In the genomic region with DNA sequence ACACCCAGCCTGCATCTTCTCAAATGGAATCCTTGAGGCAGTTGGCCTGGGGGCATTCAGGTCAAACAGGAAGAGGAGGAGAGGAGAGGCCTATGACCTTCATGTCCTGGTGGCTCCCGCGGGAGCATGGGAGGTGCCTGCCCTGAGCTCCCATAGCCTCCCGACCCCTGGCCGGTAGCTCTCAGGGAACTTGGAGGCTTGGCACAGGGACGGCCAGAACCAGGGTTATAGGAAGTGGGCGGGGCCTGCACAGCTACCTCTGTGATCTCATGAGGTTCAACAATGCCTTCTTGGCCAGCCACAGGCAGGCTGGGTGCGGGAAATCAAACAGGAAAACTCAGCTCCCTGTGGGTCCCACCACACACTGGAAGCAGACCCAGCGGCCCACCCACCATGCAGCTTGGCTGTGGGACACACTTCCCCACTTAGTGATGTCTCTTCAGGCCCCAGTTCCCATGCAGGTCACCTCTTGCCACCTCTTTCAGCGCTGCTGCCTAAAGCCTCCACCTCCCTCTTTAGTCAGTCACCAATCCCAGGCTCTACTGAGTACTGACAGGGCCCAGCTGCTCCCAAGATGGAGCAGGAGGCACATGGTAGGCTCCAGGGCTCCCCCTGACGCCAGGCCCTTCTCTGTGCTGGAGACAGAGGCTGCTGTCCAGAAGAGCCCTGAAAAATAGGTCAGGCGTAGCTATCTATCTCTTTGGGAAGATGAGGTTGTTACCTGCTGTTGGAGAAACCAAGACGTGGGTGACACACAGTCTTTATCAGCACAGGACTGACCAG, we compare ENCODE assay signal across 11 cellular contexts. TPM values are rescaled to one million over a fixed set of nuclear protein-coding genes. Genes with fewer than 3 reads are reported as not detected.
DNase-seq lines count a peak whose midpoint lies in the region; ATAC-seq, FAIRE-seq and TF ChIP-seq lines count a peak whose summit lies in the region.
"Had no signal": no experiment of that assay in that cellular context is flagged by ENCODE, and none has a peak within 500 bp of the region (broad histone marks: within the 10 kb centered on the region; RNA-seq: fewer than 3 reads in every experiment).

A gene (minus strand): TSS at position 200 of the 783 bp plus-strand sequence. CDS start 1,065 bp downstream, outside the sequence.

- BruUV-seq in GM12878 (replicated peaks; lab: Mats Ljungman, UMichigan), result no TSS peak

- H3K9ac ChIP-seq in BLaER1 treated with 17β-estradiol and CSF1 and Interleukin-3, amounts not matched to agents 10 nM and 100 nM, result peak within 1 kb of the TSS in 6 of 11 experiments; percentile 9 to 56 (median 46); a peak in 10 of 22 replicates
- no peak within 1 kb of the TSS for H3K9ac ChIP-seq in GM12878 (ENCODE audit: control insufficient read depth, insufficient read depth, low read length)

- H3K4me2 ChIP-seq in BLaER1 treated with 17β-estradiol and CSF1 and Interleukin-3, amounts not matched to agents 10 nM and 100 nM, result peak within 1 kb of the TSS; percentile 38 to 89 (median 82)
- H3K4me2 ChIP-seq in GM12878 (ENCODE audit: control insufficient read depth, insufficient read depth), result no peak within 1 kb of the TSS

- H3K79me2 ChIP-seq in GM12878 (ENCODE audit: control insufficient read depth, insufficient read depth, low read length), result no peaks in the 10 kb centered on the region

- RAD21 ChIA-PET in GM12878 (lab: Charles Lee; ENCODE audit: unreplicated experiment), result no interaction called here

- TF ChIP-seq EP300 in GM12878 (IDR thresholded peaks at IDR 0.05; ENCODE audit: borderline replicate concordance in 1 of 2, control insufficient read depth in 1 of 2, low read depth in 2 of 2, low read length in 2 of 2), result no peak

- FAIRE-seq in GM12878 (lab: Jason Lieb, UNC) (no peak), GM19239 (lab: Jason Lieb, UNC) (no peak)
- FAIRE-seq: pancreas had no signal

- H3K9me3 ChIP-seq in BLaER1 treated with 17β-estradiol and CSF1 and Interleukin-3, amounts not matched to agents 10 nM and 100 nM (replicated peaks in 1 of 11), result no peaks in the 10 kb centered on the region
- H3K9me3 ChIP-seq in HEK293 (ENCODE audit: control insufficient read depth, insufficient read depth, low read depth, low read length), result no peaks in the 10 kb centered on the region
- no peaks in the 10 kb centered on the region for H3K9me3 ChIP-seq in GM12878 (replicated peaks; ENCODE audit: control insufficient read depth, insufficient read depth, low read length)
- no peaks in the 10 kb centered on the region for H3K9me3 ChIP-seq in left lung
- H3K9me3 ChIP-seq: pancreas had no signal

- peaks cover 31 to 77% (median 64%) of the 10 kb centered on the region in 10 experiments for H3K4me1 ChIP-seq in BLaER1 treated with 17β-estradiol and CSF1 and Interleukin-3, amounts not matched to agents 10 nM and 100 nM
- no peaks in the 10 kb centered on the region for H3K4me1 ChIP-seq in HEK293 (ENCODE audit: control insufficient read depth, insufficient read depth, low read length)
- no peaks in the 10 kb centered on the region for H3K4me1 ChIP-seq in GM12878 (ENCODE audit: control insufficient read depth, insufficient read depth, low read length)
- no peaks in the 10 kb centered on the region for H3K4me1 ChIP-seq in left lung
- H3K4me1 ChIP-seq: pancreas had no signal

- intact Hi-C loops in GM12878 (cut with micrococcal nuclease; ENCODE audit: unreplicated experiment), result no loop called here
- intact Hi-C loops in left lung (cut with DNase I), result no loop called here

- SMC1A ChIA-PET in GM12878 (lab: Charles Lee; ENCODE audit: uncharacterized antibody, unreplicated experiment), result interaction anchor here (0.6 to 0.9 kb wide), 2 partner anchors 29 to 218 kb away, joined by 3 read pairs; no protein-coding TSS in a partner anchor

- TF ChIP-seq CTCF in HEK293 (tag by site-specific recombination; IDR thresholded peaks at IDR 0.05), result no peak
- no peak for TF ChIP-seq CTCF in GM12878 (IDR thresholded peaks at IDR 0.05 in 2 of 3, conservative IDR thresholded peaks at IDR 0.05 in 1 of 3; ENCODE audit: control insufficient read depth in 2 of 3, extremely low read depth in 1 of 3, insufficient read depth in 1 of 3, low read depth in 3 of 3, low read length in 3 of 3)
- TF ChIP-seq CTCF in left lung (IDR thresholded peaks at IDR 0.05), result no peak

- in situ Hi-C loops in GM12878 (cut with MboI), result no loop called here

- no peak within 1 kb of the TSS for H2AFZ ChIP-seq in GM12878 (ENCODE audit: control insufficient read depth, low read depth, low read length)

- peaks cover 0 to 48% (median 25%) of the 10 kb centered on the region in 11 experiments; a peak in 11 of 22 replicates for H4K20me1 ChIP-seq in BLaER1 treated with 17β-estradiol and CSF1 and Interleukin-3, amounts not matched to agents 10 nM and 100 nM
- H4K20me1 ChIP-seq in GM12878 (ENCODE audit: control insufficient read depth, insufficient read depth), result no peaks in the 10 kb centered on the region

- DNase-seq in GM12878 (ENCODE audit: low read depth, low spot score) (no peak), left lung (no peak), cortex of kidney (lab: John Stamatoyannopoulos, UW) (no peak), NCI-H187 (lab: John Stamatoyannopoulos, UW) (no peak), GM19239 (ENCODE audit: insufficient read length, low spot score) (no peak)
- DNase-seq: activated T-cell treated with anti-CD3 and anti-CD28 coated beads, Interleukin-2, amount 50 U/mL, for 48 hours; pancreas had no signal

- peak; percentile 10; the same call in 2 of the 3 replicates for ATAC-seq in GM12878
- ATAC-seq in left lung, result no peak
- no peak for ATAC-seq in HG02763 (IDR thresholded peaks at IDR 0.05; ENCODE audit: unreplicated experiment)

- H3K4me3 ChIP-seq in BLaER1 treated with 17β-estradiol and CSF1 and Interleukin-3, amounts not matched to agents 10 nM and 100 nM, result no peak within 1 kb of the TSS; a peak in 1 of 20 replicates
- H3K4me3 ChIP-seq in HEK293 (ENCODE audit: low read depth, low read length) (no peak within 1 kb of the TSS), GM12878 (no peak within 1 kb of the TSS), left lung (no peak within 1 kb of the TSS)
- H3K4me3 ChIP-seq: pancreas had no signal

- H3K27me3 ChIP-seq in BLaER1 treated with 17β-estradiol and CSF1 and Interleukin-3, amounts not matched to agents 10 nM and 100 nM, result no peaks in the 10 kb centered on the region
- H3K27me3 ChIP-seq in GM12878 (replicated peaks in 1 of 2; ENCODE audit: control insufficient read depth in 2 of 2, insufficient read depth in 2 of 2, low read length in 1 of 2), result no peaks in the 10 kb centered on the region
- H3K27me3 ChIP-seq in left lung, result no peaks in the 10 kb centered on the region
- H3K27me3 ChIP-seq: pancreas had no signal

- TF ChIP-seq RAD21 in GM12878 (IDR thresholded peaks at IDR 0.05; ENCODE audit: insufficient read depth, low read depth, low read length), result no peak

- peaks cover 7 to 65% (median 42%) of the 10 kb centered on the region in 11 experiments; a peak in 20 of 22 replicates for H3K36me3 ChIP-seq in BLaER1 treated with 17β-estradiol and CSF1 and Interleukin-3, amounts not matched to agents 10 nM and 100 nM
- H3K36me3 ChIP-seq in HEK293 (ENCODE audit: control insufficient read depth in 2 of 2, insufficient read depth in 1 of 2, low read length in 2 of 2) (peaks cover 0 to 63% of the 10 kb centered on the region in 2 experiments; a peak in 2 of 3 replicates), GM12878 (ENCODE audit: control insufficient read depth in 2 of 2, insufficient read depth in 2 of 2, low read length in 1 of 2) (peaks cover 0 to 13% of the 10 kb centered on the region in 2 experiments; a peak in 2 of 4 replicates), left lung (peaks cover 0 to 44% of the 10 kb centered on the region in 2 donors)
- H3K36me3 ChIP-seq: pancreas had no signal

- POLR2A ChIA-PET in HEK293 (lab: Yijun Ruan, JAX), result interaction anchor here (1.2 kb wide), 1 partner anchor 16 kb away, joined by 3 read pairs; no protein-coding TSS in a partner anchor
- POLR2A ChIA-PET in GM12878 (lab: Charles Lee), result no interaction called here

- CTCF ChIA-PET in HEK293 (lab: Yijun Ruan, JAX) (interaction anchor here (2.1 to 2.7 kb wide), 2 partner anchors 13 to 102 kb away, joined by 6 read pairs; no protein-coding TSS in a partner anchor), GM12878 (lab: Yijun Ruan, JAX) (interaction anchor here (1.2 kb wide), 1 partner anchor 69 kb away, joined by 4 read pairs; no protein-coding TSS in a partner anchor)

- peak within 1 kb of the TSS in 9 of 11 experiments; percentile 10 to 70 (median 48); a peak in 16 of 22 replicates for H3K27ac ChIP-seq in BLaER1 treated with 17β-estradiol and CSF1 and Interleukin-3, amounts not matched to agents 10 nM and 100 nM
- H3K27ac ChIP-seq in HEK293 (ENCODE audit: extremely low read depth, low read depth, low read length) (no peak within 1 kb of the TSS; the same call in 1 of the 2 replicates), GM12878 (ENCODE audit: control insufficient read depth, insufficient read depth) (no peak within 1 kb of the TSS), left lung (peak within 1 kb of the TSS; percentile 3 to 13)
- H3K27ac ChIP-seq: pancreas had no signal

- peak; percentile 59; the same call in 1 of the 2 replicates for TF ChIP-seq POLR2A in GM12878 (IDR thresholded peaks at IDR 0.05; ENCODE audit: low read depth, low read length)

- 66% methylated on average over 12 of the region's 12 CpGs for WGBS in GM12878 (ENCODE audit: insufficient coverage, insufficient replicate concordance, low lambda C conversion rate, missing lambda C conversion rate)

TF ChIP-seq in HEK293, 187 proteins besides CTCF, POLR2A, EP300 and RAD21 (continues in another document):
- peak; percentile 59; the same call in 1 of the 2 replicates for TF ChIP-seq KLF9 (tag by site-specific recombination; IDR thresholded peaks at IDR 0.05; ENCODE audit: low read depth)

TF ChIP-seq in GM12878, 131 proteins besides CTCF, POLR2A, EP300 and RAD21 (continues in another document):
- TF ChIP-seq PAX5 (IDR thresholded peaks at IDR 0.05; ENCODE audit: borderline replicate concordance, low read depth, low read length), result no peak

RNA-seq across cellular contexts. Expression of the gene that starts here (rescaled TPM):
- 4.3 and 4.8 TPM in 2 replicates for total RNA-seq in GM12878 (2013; cell fraction: nucleolus; rRNA removed)
- total RNA-seq in GM12878 (2014; rRNA removed) (0.11 and 0.22 TPM in 2 replicates), GM12878 (2014; rRNA removed; fragmentation: Illumina TruSeq; extraction: Trizol) (0.13 and 0.23 TPM in 2 replicates), GM12878 (2021) (0.18 and 0.24 TPM in 2 replicates), left lung (1 to 10 TPM in 1 of 2 donors, under 1 TPM in 1; 0.79 to 4.9 TPM)
- 0.12 TPM for polyA plus RNA-seq in GM12878 (2011; ENCODE audit: low read depth)
- polyA plus RNA-seq in GM12878 (2011; rRNA removed) (0.16 and 0.18 TPM in 2 replicates), GM12878 (2014; fragmentation: Illumina TruSeq; extraction: Trizol) (0.10 TPM in 1 of 2 replicates, not detected in the other), GM12878 (2014; fragmentation: Nextera tagmentation; extraction: Ambion mirVana) (not detected), GM12878 (2014; rRNA removed) (0.05 and 0.20 TPM in 2 replicates), GM12878 (2016; fragmentation: Nextera tagmentation; extraction: Ambion mirVana) (under 1 TPM; 0.55 to 0.98 TPM)
- polyA plus RNA-seq in GM12878 (2011; cell fraction: cytosol; rRNA removed), result 0.12 and 0.19 TPM in 2 replicates
- 1.1 and 1.2 TPM in 2 replicates for polyA plus RNA-seq in GM12878 (2011; cell fraction: nucleus; rRNA removed)
- 0.17 and 0.46 TPM in 2 replicates for polyA plus RNA-seq in GM12878 (2012)
- polyA minus RNA-seq in GM12878 (2011; rRNA and poly(A)+ RNA removed), result 0.59 and 1.3 TPM in 2 replicates
- not detected in 2 replicates for polyA minus RNA-seq in GM12878 (2011; cell fraction: cytosol; rRNA and poly(A)+ RNA removed)
- polyA minus RNA-seq in GM12878 (2011; cell fraction: nucleus; rRNA and poly(A)+ RNA removed), result 1.6 and 3.3 TPM in 2 replicates
- total RNA-seq: H4 had no signal

Comparison
In these comparisons a context has a peak if more than half of its experiments do, and no peak if none do; other contexts are left out.
1. H3K27ac ChIP-seq: peak in BLaER1 treated with 17β-estradiol and CSF1 and Interleukin-3, amounts not matched to agents 10 nM and 100 nM (9 of 11) and left lung (2 of 2); none in HEK293 (single experiment) and GM12878 (single experiment).